Comparison of ENCODE assay signal across 8 cellular contexts in the genomic region with DNA sequence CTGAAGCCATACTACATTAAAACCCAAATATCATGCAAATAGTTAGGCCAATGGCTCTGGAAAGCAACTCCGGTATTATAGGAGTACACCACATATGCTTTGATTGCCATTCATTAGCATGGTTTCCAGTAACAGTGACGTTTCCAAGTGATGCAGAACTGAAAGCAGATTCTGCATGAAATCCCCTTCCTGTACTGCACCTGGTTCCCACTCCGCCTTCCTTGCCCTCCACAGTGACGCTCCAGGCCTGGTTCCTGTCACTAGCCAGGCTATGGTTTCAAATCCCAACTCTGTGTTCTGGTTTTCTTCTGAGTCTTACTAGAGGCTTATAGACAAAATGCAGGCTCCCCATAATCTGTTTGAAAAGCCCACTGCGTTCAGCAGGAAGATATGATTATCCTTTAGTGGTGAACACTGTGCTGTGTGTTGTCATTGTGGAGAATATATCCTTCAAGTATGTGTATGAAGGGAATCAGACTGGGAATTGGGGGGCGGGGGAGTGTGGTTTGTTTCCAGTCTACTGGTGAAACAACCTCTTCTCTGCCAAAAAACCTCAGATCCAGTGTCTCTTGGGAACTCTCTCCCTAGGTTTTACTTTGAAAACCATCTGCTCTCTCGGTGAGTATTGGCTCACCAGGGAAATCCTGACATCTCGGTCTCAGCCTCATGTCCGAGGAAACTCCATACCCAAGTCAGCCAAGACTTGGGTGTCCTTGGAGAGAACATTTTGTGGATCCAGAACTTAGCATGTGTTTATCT.
DNase-seq lines count a peak whose midpoint lies in the region; ATAC-seq and TF ChIP-seq lines count a peak whose summit lies in the region.
"Had no signal": no experiment of that assay in that cellular context is flagged by ENCODE, and none has a peak within 500 bp of the region (broad histone marks: within the 10 kb centered on the region; RNA-seq: fewer than 3 reads in every experiment).

No MANE protein-coding gene starts in this region.

- no peaks in the 10 kb centered on the region for H3K9me3 Mint-ChIP-seq in GM23338

- no peaks in the 10 kb centered on the region for H3K9me3 ChIP-seq in esophagus muscularis mucosa

- ATAC-seq in GM18873 (IDR thresholded peaks at IDR 0.05; ENCODE audit: low FRiP score, unreplicated experiment) (peak; percentile 68), GM23338 (no peak)

- WGBS in esophagus muscularis mucosa, result 64% methylated on average over 9 of the region's 9 CpGs

- H3K9me2 ChIP-seq in GM23338 (ENCODE audit: insufficient read depth), result 0 out of 2 replicates have a peak, but pooled peaks cover 5% of the 10 kb centered on the region

- H3K4me1 ChIP-seq in GM23338 (ENCODE audit: insufficient read depth), result no peaks in the 10 kb centered on the region
- H3K4me1 ChIP-seq in esophagus muscularis mucosa, result no peaks in the 10 kb centered on the region

- in situ Hi-C loops in KBM-7 (cut with MboI; ENCODE audit: low pct_unique_long_range_greater_than_20kb, low sequenced_read_pairs), result no loop called here

- DNase-seq in GM23338 (ENCODE audit: low spot score), result no peak
- peak; percentile 3 for DNase-seq in KBM-7
- DNase-seq in fibroblast of the aortic adventitia (ENCODE audit: low read depth), result peak; percentile 1
- DNase-seq in SIG-M5 treated with dmso at 0.1 percent for 504 hours (lab: John Stamatoyannopoulos, UW; ENCODE audit: unreplicated experiment), result no peak
- DNase-seq in esophagus muscularis mucosa (ENCODE audit: extremely low spot score), result no peak
- no peak for DNase-seq in cerebellar cortex (ENCODE audit: low spot score)
- DNase-seq: midbrain had no signal

- H3K4me2 ChIP-seq in GM23338, result no peak overlapping the region

- H3K4me3 ChIP-seq in GM23338, result no peak overlapping the region
- no peak overlapping the region for H3K4me3 ChIP-seq in fibroblast of the aortic adventitia (ENCODE audit: low read depth, low read length)
- no peak overlapping the region for H3K4me3 ChIP-seq in esophagus muscularis mucosa

- H3K79me2 ChIP-seq in GM23338 (replicated peaks; ENCODE audit: insufficient read depth), result no peaks in the 10 kb centered on the region

- no peaks in the 10 kb centered on the region for H3K36me3 ChIP-seq in GM23338 (ENCODE audit: insufficient read depth)
- no peaks in the 10 kb centered on the region for H3K36me3 ChIP-seq in esophagus muscularis mucosa

- H3F3A ChIP-seq in GM23338 (replicated peaks; ENCODE audit: low read depth), result no peaks in the 10 kb centered on the region

- no peak overlapping the region for H3K27ac Mint-ChIP-seq in GM23338

- TF ChIP-seq CTCF in GM23338 (conservative IDR thresholded peaks at IDR 0.05; ENCODE audit: low read depth in 2 of 2), result no peak
- TF ChIP-seq CTCF in fibroblast of the aortic adventitia (IDR thresholded peaks at IDR 0.05; ENCODE audit: insufficient read depth, low read length), result no peak
- no peak for TF ChIP-seq CTCF in esophagus muscularis mucosa (IDR thresholded peaks at IDR 0.05)

- no peaks in the 10 kb centered on the region for H4K20me1 ChIP-seq in GM23338 (replicated peaks; ENCODE audit: insufficient read depth)

- no peak overlapping the region for H3K4me3 Mint-ChIP-seq in GM23338

- H3K27me3 Mint-ChIP-seq in GM23338 (ENCODE audit: insufficient read depth, low read depth, poor library complexity), result no peaks in the 10 kb centered on the region

- H3K27ac ChIP-seq in GM23338 (ENCODE audit: low read depth) (0 out of 2 replicates have a peak overlapping the region, but pooled peaks have one; percentile 52), esophagus muscularis mucosa (replicated peaks in 1 of 4) (no peak overlapping the region)

- TF ChIP-seq POLR2A in esophagus muscularis mucosa (IDR thresholded peaks at IDR 0.05; ENCODE audit: low read depth), result no peak

- peaks cover 2% of the 10 kb centered on the region; the same call in 1 of the 3 replicates for H3K4me1 Mint-ChIP-seq in GM23338

- no peak for TF ChIP-seq EP300 in esophagus muscularis mucosa (IDR thresholded peaks at IDR 0.05)

- H3K27me3 ChIP-seq in GM23338 (ENCODE audit: insufficient read depth) (no peaks in the 10 kb centered on the region), esophagus muscularis mucosa (no peaks in the 10 kb centered on the region)

- intact Hi-C loops in esophagus muscularis mucosa (cut with DNase I), result no loop called here

- H2AFZ ChIP-seq in GM23338, result peak overlapping the region; percentile 78

- no peaks in the 10 kb centered on the region for H3K36me3 Mint-ChIP-seq in GM23338 (ENCODE audit: low read depth)

TF ChIP-seq in GM23338, 12 proteins besides CTCF, POLR2A, EP300 and RAD21 (continues in another document):
- TF ChIP-seq ZNF114 (CRISPR knock-in tag; IDR thresholded peaks at IDR 0.05), result no peak
- TF ChIP-seq, protein P1, sequence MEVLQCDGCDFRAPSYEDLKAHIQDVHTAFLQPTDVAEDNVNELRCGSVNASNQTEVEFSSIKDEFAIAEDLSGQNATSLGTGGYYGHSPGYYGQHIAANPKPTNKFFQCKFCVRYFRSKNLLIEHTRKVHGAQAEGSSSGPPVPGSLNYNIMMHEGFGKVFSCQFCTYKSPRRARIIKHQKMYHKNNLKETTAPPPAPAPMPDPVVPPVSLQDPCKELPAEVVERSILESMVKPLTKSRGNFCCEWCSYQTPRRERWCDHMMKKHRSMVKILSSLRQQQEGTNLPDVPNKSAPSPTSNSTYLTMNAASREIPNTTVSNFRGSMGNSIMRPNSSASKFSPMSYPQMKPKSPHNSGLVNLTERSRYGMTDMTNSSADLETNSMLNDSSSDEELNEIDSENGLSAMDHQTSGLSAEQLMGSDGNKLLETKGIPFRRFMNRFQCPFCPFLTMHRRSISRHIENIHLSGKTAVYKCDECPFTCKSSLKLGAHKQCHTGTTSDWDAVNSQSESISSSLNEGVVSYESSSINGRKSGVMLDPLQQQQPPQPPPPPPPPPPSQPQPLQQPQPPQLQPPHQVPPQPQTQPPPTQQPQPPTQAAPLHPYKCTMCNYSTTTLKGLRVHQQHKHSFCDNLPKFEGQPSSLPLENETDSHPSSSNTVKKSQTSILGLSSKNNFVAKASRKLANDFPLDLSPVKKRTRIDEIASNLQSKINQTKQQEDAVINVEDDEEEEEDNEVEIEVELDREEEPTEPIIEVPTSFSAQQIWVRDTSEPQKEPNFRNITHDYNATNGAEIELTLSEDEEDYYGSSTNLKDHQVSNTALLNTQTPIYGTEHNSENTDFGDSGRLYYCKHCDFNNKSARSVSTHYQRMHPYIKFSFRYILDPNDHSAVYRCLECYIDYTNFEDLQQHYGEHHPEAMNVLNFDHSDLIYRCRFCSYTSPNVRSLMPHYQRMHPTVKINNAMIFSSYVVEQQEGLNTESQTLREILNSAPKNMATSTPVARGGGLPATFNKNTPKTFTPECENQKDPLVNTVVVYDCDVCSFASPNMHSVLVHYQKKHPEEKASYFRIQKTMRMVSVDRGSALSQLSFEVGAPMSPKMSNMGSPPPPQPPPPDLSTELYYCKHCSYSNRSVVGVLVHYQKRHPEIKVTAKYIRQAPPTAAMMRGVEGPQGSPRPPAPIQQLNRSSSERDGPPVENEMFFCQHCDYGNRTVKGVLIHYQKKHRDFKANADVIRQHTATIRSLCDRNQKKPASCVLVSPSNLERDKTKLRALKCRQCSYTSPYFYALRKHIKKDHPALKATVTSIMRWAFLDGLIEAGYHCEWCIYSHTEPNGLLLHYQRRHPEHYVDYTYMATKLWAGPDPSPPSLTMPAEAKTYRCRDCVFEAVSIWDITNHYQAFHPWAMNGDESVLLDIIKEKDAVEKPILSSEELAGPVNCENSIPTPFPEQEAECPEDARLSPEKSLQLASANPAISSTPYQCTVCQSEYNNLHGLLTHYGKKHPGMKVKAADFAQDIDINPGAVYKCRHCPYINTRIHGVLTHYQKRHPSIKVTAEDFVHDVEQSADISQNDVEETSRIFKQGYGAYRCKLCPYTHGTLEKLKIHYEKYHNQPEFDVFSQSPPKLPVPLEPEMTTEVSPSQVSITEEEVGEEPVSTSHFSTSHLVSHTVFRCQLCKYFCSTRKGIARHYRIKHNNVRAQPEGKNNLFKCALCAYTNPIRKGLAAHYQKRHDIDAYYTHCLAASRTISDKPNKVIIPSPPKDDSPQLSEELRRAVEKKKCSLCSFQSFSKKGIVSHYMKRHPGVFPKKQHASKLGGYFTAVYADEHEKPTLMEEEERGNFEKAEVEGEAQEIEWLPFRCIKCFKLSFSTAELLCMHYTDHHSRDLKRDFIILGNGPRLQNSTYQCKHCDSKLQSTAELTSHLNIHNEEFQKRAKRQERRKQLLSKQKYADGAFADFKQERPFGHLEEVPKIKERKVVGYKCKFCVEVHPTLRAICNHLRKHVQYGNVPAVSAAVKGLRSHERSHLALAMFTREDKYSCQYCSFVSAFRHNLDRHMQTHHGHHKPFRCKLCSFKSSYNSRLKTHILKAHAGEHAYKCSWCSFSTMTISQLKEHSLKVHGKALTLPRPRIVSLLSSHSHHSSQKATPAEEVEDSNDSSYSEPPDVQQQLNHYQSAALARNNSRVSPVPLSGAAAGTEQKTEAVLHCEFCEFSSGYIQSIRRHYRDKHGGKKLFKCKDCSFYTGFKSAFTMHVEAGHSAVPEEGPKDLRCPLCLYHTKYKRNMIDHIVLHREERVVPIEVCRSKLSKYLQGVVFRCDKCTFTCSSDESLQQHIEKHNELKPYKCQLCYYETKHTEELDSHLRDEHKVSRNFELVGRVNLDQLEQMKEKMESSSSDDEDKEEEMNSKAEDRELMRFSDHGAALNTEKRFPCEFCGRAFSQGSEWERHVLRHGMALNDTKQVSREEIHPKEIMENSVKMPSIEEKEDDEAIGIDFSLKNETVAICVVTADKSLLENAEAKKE (CRISPR knock-in tag; IDR thresholded peaks at IDR 0.05), result no peak
- no peak for TF ChIP-seq EZH2 (IDR thresholded peaks at IDR 0.05; ENCODE audit: low read depth, unreplicated experiment)
- no peak for TF ChIP-seq NANOG (IDR thresholded peaks at IDR 0.05; ENCODE audit: borderline replicate concordance)
- TF ChIP-seq STAT1 (IDR thresholded peaks at IDR 0.05; ENCODE audit: unreplicated experiment), result no peak
- TF ChIP-seq POLR2AphosphoS5 (IDR thresholded peaks at IDR 0.05; ENCODE audit: low read depth), result no peak
- TF ChIP-seq CREB1 (CRISPR knock-in tag; IDR thresholded peaks at IDR 0.05; ENCODE audit: low read depth), result no peak
- TF ChIP-seq JUNB (IDR thresholded peaks at IDR 0.05; ENCODE audit: unreplicated experiment), result no peak
- TF ChIP-seq EZH2phosphoT487 (IDR thresholded peaks at IDR 0.05; ENCODE audit: unreplicated experiment), result no peak

Comparison
In these comparisons a context has a peak if more than half of its experiments do, and no peak if none do; other contexts are left out.
1. DNase-seq: peak in KBM-7 (single experiment) and fibroblast of the aortic adventitia (single experiment); none in GM23338 (single experiment), SIG-M5 treated with dmso at 0.1 percent for 504 hours (single experiment), esophagus muscularis mucosa (single experiment) and cerebellar cortex (single experiment).